ENCODE assay signal across 39 cellular contexts in genomic region chr3:112773-113172, GRCh38.
"Had no signal": no experiment of that assay in that cellular context is flagged by ENCODE, and none has a peak within 500 bp of the region (broad histone marks: within the 10 kb centered on the region; RNA-seq: fewer than 3 reads in every experiment).

No MANE protein-coding gene starts in this region.

- H3K4me1 Mint-ChIP-seq: activated naive CD4-positive, alpha-beta T cell treated with anti-CD3 and anti-CD28 coated beads, Interleukin-2, amount 10 ng/mL, durations not matched to agents 7 days and 5 days; activated naive CD4-positive, alpha-beta T cell treated with anti-CD3 and anti-CD28 coated beads, Interleukin-2, amount 50 U/mL, for 24 hours; activated naive CD8-positive, alpha-beta T cell treated with anti-CD3 and anti-CD28 coated beads for 36 hours; activated naive CD8-positive, alpha-beta T cell treated with anti-CD3 and anti-CD28 coated beads, Interleukin-2, amount 50 U/mL, for 24 hours; activated T-helper 17 cell treated with anti-CD3 and anti-CD28 coated beads, Interleukin-2, amount 50 U/mL, for 72 hours; central memory CD8-positive, alpha-beta T cell had no signal

- H3K36me3 Mint-ChIP-seq: activated naive CD4-positive, alpha-beta T cell treated with anti-CD3 and anti-CD28 coated beads, Interleukin-2, amount 10 ng/mL, durations not matched to agents 7 days and 5 days; activated naive CD4-positive, alpha-beta T cell treated with anti-CD3 and anti-CD28 coated beads, Interleukin-2, amount 50 U/mL, for 24 hours; activated naive CD4-positive, alpha-beta T cell treated with anti-CD3 and anti-CD28 coated beads, Interleukin-2, amount 50 U/mL, for 72 hours; activated naive CD8-positive, alpha-beta T cell; activated naive CD8-positive, alpha-beta T cell treated with anti-CD3 and anti-CD28 coated beads for 36 hours; activated naive CD8-positive, alpha-beta T cell treated with anti-CD3 and anti-CD28 coated beads, Interleukin-2, amount 10 ng/mL, durations not matched to agents 7 days and 5 days; brain had no signal

- H3K4me3 Mint-ChIP-seq: activated naive CD4-positive, alpha-beta T cell treated with anti-CD3 and anti-CD28 coated beads for 36 hours; activated naive CD4-positive, alpha-beta T cell treated with anti-CD3 and anti-CD28 coated beads, Interleukin-2, amount 10 ng/mL, durations not matched to agents 7 days and 5 days; activated naive CD4-positive, alpha-beta T cell treated with anti-CD3 and anti-CD28 coated beads, Interleukin-2, amount 50 U/mL, for 24 hours; activated naive CD8-positive, alpha-beta T cell; activated naive CD8-positive, alpha-beta T cell treated with anti-CD3 and anti-CD28 coated beads for 36 hours; activated naive CD8-positive, alpha-beta T cell treated with anti-CD3 and anti-CD28 coated beads, Interleukin-2, amount 10 ng/mL, durations not matched to agents 7 days and 5 days; activated naive CD8-positive, alpha-beta T cell treated with anti-CD3 and anti-CD28 coated beads, Interleukin-2, amount 50 U/mL, for 24 hours; activated T-cell treated with anti-CD3 and anti-CD28 coated beads, Interleukin-2, amount 50 U/mL, for 24 hours; activated T-cell treated with anti-CD3 and anti-CD28 coated beads, Interleukin-2, amount 50 U/mL, for 4 hours; activated T-cell treated with anti-CD3 and anti-CD28 coated beads, Interleukin-2, amount 50 U/mL, for 72 hours; activated T-helper 1 cell treated with anti-CD3 and anti-CD28 coated beads, Interleukin-12 subunit alpha, Interleukin-12 subunit beta, Interleukin-2, Interleukin-4 antibody, amounts not matched to agents 30 ng/mL and 10 ng/mL and 1 ng/mL, durations not matched to agents 14 hours and 24 hours and 36 hours; activated T-helper 17 cell treated with anti-CD3 and anti-CD28 coated beads, Interleukin-2, amount 50 U/mL, for 72 hours; brain; central memory CD8-positive, alpha-beta T cell had no signal

- DNase-seq: activated effector memory CD4-positive, alpha-beta T cell treated with anti-CD3 and anti-CD28 coated beads, Interleukin-2, amount 50 U/mL, for 16 hours; activated effector memory CD4-positive, alpha-beta T cell treated with Interleukin-2 at 50 U/mL for 16 hours; activated gamma-delta T cell; activated gamma-delta T cell treated with Interleukin-2 at 50 U/mL for 16 hours; activated naive CD4-positive, alpha-beta T cell; activated naive CD4-positive, alpha-beta T cell treated with anti-CD3 and anti-CD28 coated beads for 36 hours; activated naive CD4-positive, alpha-beta T cell treated with anti-CD3 and anti-CD28 coated beads, Interleukin-2, amount 10 ng/mL, durations not matched to agents 7 days and 5 days; activated naive CD4-positive, alpha-beta T cell treated with anti-CD3 and anti-CD28 coated beads, Interleukin-2, amount 50 U/mL, for 16 hours; activated naive CD4-positive, alpha-beta T cell treated with Interleukin-2 at 50 U/mL for 16 hours; activated naive CD8-positive, alpha-beta T cell treated with anti-CD3 and anti-CD28 coated beads for 36 hours; activated naive CD8-positive, alpha-beta T cell treated with anti-CD3 and anti-CD28 coated beads, Interleukin-2, amount 10 ng/mL, durations not matched to agents 7 days and 5 days; activated naive CD8-positive, alpha-beta T cell treated with anti-CD3 and anti-CD28 coated beads, Interleukin-2, amount 50 U/mL, for 24 hours; activated T-cell treated with anti-CD3 and anti-CD28 coated beads, Interleukin-2, amount 50 U/mL, for 24 hours; activated T-cell treated with anti-CD3 and anti-CD28 coated beads, Interleukin-2, amount 50 U/mL, for 4 hours; activated T-cell treated with anti-CD3 and anti-CD28 coated beads, Interleukin-2, amount 50 U/mL, for 48 hours; activated T-cell treated with anti-CD3 and anti-CD28 coated beads, Interleukin-2, amount 50 U/mL, for 72 hours; adrenal gland; amniotic stem cell; amygdala; anterior cingulate cortex; aorta; body of pancreas; brain microvascular endothelial cell; caudate nucleus; central memory CD4-positive, alpha-beta T cell; cerebellar nuclear complex had no signal

- H3K9me3 Mint-ChIP-seq: activated naive CD4-positive, alpha-beta T cell treated with anti-CD3 and anti-CD28 coated beads for 36 hours; activated naive CD4-positive, alpha-beta T cell treated with anti-CD3 and anti-CD28 coated beads, Interleukin-2, amount 10 ng/mL, durations not matched to agents 7 days and 5 days; activated naive CD4-positive, alpha-beta T cell treated with anti-CD3 and anti-CD28 coated beads, Interleukin-2, amount 50 U/mL, for 24 hours; activated naive CD8-positive, alpha-beta T cell treated with anti-CD3 and anti-CD28 coated beads, Interleukin-2, amount 10 ng/mL, durations not matched to agents 7 days and 5 days; activated naive CD8-positive, alpha-beta T cell treated with anti-CD3 and anti-CD28 coated beads, Interleukin-2, amount 50 U/mL, for 24 hours; activated T-cell treated with anti-CD3 and anti-CD28 coated beads, Interleukin-2, amount 50 U/mL, for 24 hours; activated T-cell treated with anti-CD3 and anti-CD28 coated beads, Interleukin-2, amount 50 U/mL, for 4 hours; activated T-helper 17 cell treated with anti-CD3 and anti-CD28 coated beads, Interleukin-2, amount 50 U/mL, for 72 hours; activated T-helper 2 cell treated with anti-CD3 and anti-CD28 coated beads, Interferon-gamma antibody, Interleukin-2, Interleukin-4, amounts not matched to agents 10 μg/mL and 5 μg/mL and 100 μg/mL, durations not matched to agents 14 hours and 24 hours and 36 hours; central memory CD8-positive, alpha-beta T cell had no signal

- H3K36me3 ChIP-seq: adrenal gland, ascending aorta, brain microvascular endothelial cell, cardiac muscle cell had no signal

- H3K27me3 Mint-ChIP-seq: activated naive CD4-positive, alpha-beta T cell treated with anti-CD3 and anti-CD28 coated beads, Interleukin-2, amount 10 ng/mL, durations not matched to agents 7 days and 5 days; activated naive CD8-positive, alpha-beta T cell treated with anti-CD3 and anti-CD28 coated beads for 36 hours; activated naive CD8-positive, alpha-beta T cell treated with anti-CD3 and anti-CD28 coated beads, Interleukin-2, amount 10 ng/mL, durations not matched to agents 7 days and 5 days; activated naive CD8-positive, alpha-beta T cell treated with anti-CD3 and anti-CD28 coated beads, Interleukin-2, amount 50 U/mL, for 24 hours; activated T-cell treated with anti-CD3 and anti-CD28 coated beads, Interleukin-2, amount 50 U/mL, for 24 hours; brain had no signal

- H3K9me3 ChIP-seq: adrenal gland, ascending aorta, body of pancreas had no signal

- ATAC-seq: activated naive CD4-positive, alpha-beta T cell treated with anti-CD3 and anti-CD28 coated beads, Interleukin-2, amount 50 U/mL, for 72 hours; activated naive CD8-positive, alpha-beta T cell treated with anti-CD3 and anti-CD28 coated beads, Interleukin-2, amount 50 U/mL, for 24 hours; activated T-cell treated with anti-CD3 and anti-CD28 coated beads, Interleukin-2, amount 50 U/mL, for 4 hours; activated T-cell treated with anti-CD3 and anti-CD28 coated beads, Interleukin-2, amount 50 U/mL, for 72 hours; activated T-helper 17 cell treated with anti-CD3 and anti-CD28 coated beads, Interleukin-2, amount 50 U/mL, for 72 hours; body of pancreas had no signal

- H3K4me1 ChIP-seq: adrenal gland, ascending aorta, body of pancreas had no signal

- H3K27me3 ChIP-seq: adrenal gland, ascending aorta, body of pancreas, brain microvascular endothelial cell, cardiac muscle cell had no signal

- H3K27ac Mint-ChIP-seq: activated naive CD4-positive, alpha-beta T cell treated with anti-CD3 and anti-CD28 coated beads for 36 hours; activated naive CD4-positive, alpha-beta T cell treated with anti-CD3 and anti-CD28 coated beads, Interleukin-2, amount 10 ng/mL, durations not matched to agents 7 days and 5 days; activated naive CD4-positive, alpha-beta T cell treated with anti-CD3 and anti-CD28 coated beads, Interleukin-2, amount 50 U/mL, for 24 hours; activated naive CD4-positive, alpha-beta T cell treated with anti-CD3 and anti-CD28 coated beads, Interleukin-2, amount 50 U/mL, for 72 hours; activated naive CD8-positive, alpha-beta T cell; activated naive CD8-positive, alpha-beta T cell treated with anti-CD3 and anti-CD28 coated beads for 36 hours; activated naive CD8-positive, alpha-beta T cell treated with anti-CD3 and anti-CD28 coated beads, Interleukin-2, amount 10 ng/mL, durations not matched to agents 7 days and 5 days; activated naive CD8-positive, alpha-beta T cell treated with anti-CD3 and anti-CD28 coated beads, Interleukin-2, amount 50 U/mL, for 24 hours; activated T-cell treated with anti-CD3 and anti-CD28 coated beads, Interleukin-2, amount 50 U/mL, for 24 hours; activated T-cell treated with anti-CD3 and anti-CD28 coated beads, Interleukin-2, amount 50 U/mL, for 72 hours; activated T-helper 1 cell treated with anti-CD3 and anti-CD28 coated beads, Interleukin-12 subunit alpha, Interleukin-12 subunit beta, Interleukin-2, Interleukin-4 antibody, amounts not matched to agents 30 ng/mL and 10 ng/mL and 1 ng/mL, durations not matched to agents 14 hours and 24 hours and 36 hours; activated T-helper 17 cell treated with anti-CD3 and anti-CD28 coated beads, Interleukin-2, amount 50 U/mL, for 72 hours; activated T-helper 2 cell treated with anti-CD3 and anti-CD28 coated beads, Interferon-gamma antibody, Interleukin-2, Interleukin-4, amounts not matched to agents 10 μg/mL and 5 μg/mL and 100 μg/mL, durations not matched to agents 14 hours and 24 hours and 36 hours had no signal

- H3K27ac ChIP-seq: adrenal gland, ascending aorta, body of pancreas, brain microvascular endothelial cell, cardiac muscle cell had no signal

- H3K4me3 ChIP-seq: adrenal gland, ascending aorta, body of pancreas, cardiac muscle cell had no signal

- FAIRE-seq: astrocyte, bronchial epithelial cell, colon had no signal
